9 cellular contexts compared by ENCODE assay signal in the genomic region with DNA sequence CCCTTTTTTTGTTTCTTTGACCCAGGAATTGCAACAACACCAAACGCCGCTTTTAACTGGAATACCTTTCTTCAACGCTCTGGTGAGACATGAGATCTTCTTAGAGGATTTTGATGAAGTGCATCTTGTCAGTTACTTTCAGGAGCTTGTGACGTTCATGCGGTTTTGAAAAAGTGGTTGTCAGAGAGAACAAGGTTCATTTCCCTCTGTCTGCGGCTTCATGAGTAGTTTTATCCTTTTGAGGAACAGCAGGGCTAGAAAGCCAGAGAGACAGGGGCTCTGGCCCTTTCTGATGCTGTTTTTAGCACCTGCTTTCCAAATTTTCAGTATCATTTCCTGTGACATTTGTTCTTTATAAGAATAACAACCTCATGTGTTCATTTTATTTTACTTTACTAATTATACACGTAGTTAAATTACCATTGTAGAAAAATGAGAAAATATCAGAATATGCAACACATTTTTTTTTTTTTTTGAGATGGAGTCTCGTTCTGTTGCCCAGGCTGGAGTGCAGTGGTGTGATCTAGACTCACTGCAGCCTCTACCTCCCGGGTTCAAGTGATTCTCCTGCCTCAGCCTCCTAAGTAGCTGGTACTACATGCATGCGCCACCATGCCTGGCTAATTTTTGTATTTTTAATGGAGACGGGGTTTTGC.
A peak's percentile ranks its signal among the peaks of the same experiment; 100 is the strongest.
DNase-seq lines count a peak whose midpoint lies in the region; ATAC-seq and TF ChIP-seq lines count a peak whose summit lies in the region.
"Had no signal": no experiment of that assay in that cellular context is flagged by ENCODE, and none has a peak within 500 bp of the region (broad histone marks: within the 10 kb centered on the region; RNA-seq: fewer than 3 reads in every experiment).

No MANE protein-coding gene starts in this region.

- H3K4me1 Mint-ChIP-seq in T-cell (peaks cover 0 to 6% (median 3%) of the 10 kb centered on the region in 3 donors), glutamatergic neuron (ENCODE audit: low read depth, unreplicated experiment) (peaks cover 10% of the 10 kb centered on the region)

- no peak overlapping the region for H2BK15ac ChIP-seq in mesendoderm (replicated peaks; ENCODE audit: low read depth)

- no CpG with 5 or more reads among the region's 11 CpGs for WGBS in mesendoderm (ENCODE audit: extremely low coverage, insufficient coverage, low lambda C conversion rate)
- whole genome bisulfite sequencing in right lobe of liver (ENCODE audit: insufficient coverage, low coverage, low lambda C conversion rate, missing lambda C conversion rate) = 58% methylated on average over 8 of the region's 11 CpGs

- no peak overlapping the region for H2AK5ac ChIP-seq in mesendoderm (ENCODE audit: low read length)

- H3K4me3 ChIP-seq in mesendoderm (ENCODE audit: low read length) (no peak overlapping the region), right lobe of liver (no peak overlapping the region)

- H3K36me3 ChIP-seq in mesendoderm (ENCODE audit: control insufficient read depth, insufficient read depth, low read length) (no peaks in the 10 kb centered on the region), right lobe of liver (peaks cover 0 to 2% (median 0%) of the 10 kb centered on the region in 4 donors)

- H3K27me3 Mint-ChIP-seq in T-cell = no peaks in the 10 kb centered on the region
- peaks cover 2% of the 10 kb centered on the region for H3K27me3 Mint-ChIP-seq in glutamatergic neuron (ENCODE audit: unreplicated experiment)

- no peaks in the 10 kb centered on the region for H3K27me3 ChIP-seq in mesendoderm (ENCODE audit: insufficient read depth, low read length, poor library complexity)
- H3K27me3 ChIP-seq in right lobe of liver = no peaks in the 10 kb centered on the region

- no peak overlapping the region for H3K4me2 ChIP-seq in mesendoderm (ENCODE audit: low read length)

- no peak overlapping the region for H3K27ac ChIP-seq in mesendoderm (ENCODE audit: low read depth, low read length)
- no peak overlapping the region for H3K27ac ChIP-seq in right lobe of liver

- TF ChIP-seq POLR2A in right lobe of liver (IDR thresholded peaks at IDR 0.05) = no peak

- H3K4me3 Mint-ChIP-seq in T-cell (no peak overlapping the region), glutamatergic neuron (ENCODE audit: unreplicated experiment) (no peak overlapping the region)
- H3K4me3 Mint-ChIP-seq: IgD-negative memory B cell had no signal

- no peaks in the 10 kb centered on the region for H3K79me2 ChIP-seq in mesendoderm (ENCODE audit: control insufficient read depth, insufficient read depth, low read length)

- intact Hi-C loops in right lobe of liver (cut with DNase I) = no loop called here

- no peaks in the 10 kb centered on the region for H3K79me1 ChIP-seq in mesendoderm (ENCODE audit: low read length)

- no peak overlapping the region for H2BK120ac ChIP-seq in mesendoderm (ENCODE audit: low read depth, low read length)

- peak; percentile 86 for ATAC-seq in HG03025 (IDR thresholded peaks at IDR 0.05; ENCODE audit: low FRiP score, unreplicated experiment)
- peak in 2 of 4 experiments; percentile 48 to 95 for ATAC-seq in T-cell (replicated peaks in 1 of 4)
- peak; percentile 80 for ATAC-seq in stimulated activated naive CD8-positive, alpha-beta T cell treated with anti-CD3 and anti-CD28 coated beads, Interleukin-15, Interleukin-2, amounts not matched to agents 100 U/mL and 50 U/mL, for 24 hours
- ATAC-seq in right lobe of liver = no peak

- no peak overlapping the region for H3K9ac ChIP-seq in mesendoderm (ENCODE audit: low read length)

- H4K8ac ChIP-seq in mesendoderm (ENCODE audit: low read depth, low read length) = no peak overlapping the region

- CTCF ChIA-PET in T-cell (lab: Charles Lee) = no interaction called here

- H3K23ac ChIP-seq in mesendoderm (ENCODE audit: low read length) = no peak overlapping the region

- H3K36me3 Mint-ChIP-seq in T-cell (no peaks in the 10 kb centered on the region), glutamatergic neuron (ENCODE audit: unreplicated experiment) (no peaks in the 10 kb centered on the region)

- DNase-seq in activated T-cell treated with anti-CD3 and anti-CD28 coated beads for 48 hours (ENCODE audit: low read depth) = peak; percentile 6
- DNase-seq in activated T-cell treated with anti-CD3 and anti-CD28 coated beads, Interleukin-2, amount 50 U/mL, for 1 hour = no peak
- peak in 22 of 34 experiments; percentile 1 to 65 (median 20) for DNase-seq in T-cell
- DNase-seq in stimulated activated naive CD8-positive, alpha-beta T cell treated with anti-CD3 and anti-CD28 coated beads, Interleukin-15, Interleukin-2, amounts not matched to agents 100 U/mL and 50 U/mL, for 24 hours = peak; percentile 60
- no peak for DNase-seq in mesendoderm
- DNase-seq in glutamatergic neuron = no peak
- DNase-seq in right lobe of liver = no peak

- H3K4me1 ChIP-seq in mesendoderm (ENCODE audit: control insufficient read depth, low read depth, low read length) = no peaks in the 10 kb centered on the region
- peaks cover 0 to 5% (median 0%) of the 10 kb centered on the region in 4 donors for H3K4me1 ChIP-seq in right lobe of liver

- H3K4ac ChIP-seq in mesendoderm (ENCODE audit: low read depth, low read length) = no peak overlapping the region

- H2BK5ac ChIP-seq in mesendoderm (ENCODE audit: low read length) = no peak overlapping the region

- H3K56ac ChIP-seq in mesendoderm (ENCODE audit: low read length) = no peak overlapping the region

- TF ChIP-seq CTCF in glutamatergic neuron (IDR thresholded peaks at IDR 0.05; ENCODE audit: partially characterized antibody, unreplicated experiment) (no peak), right lobe of liver (IDR thresholded peaks at IDR 0.05) (no peak)

- POLR2A ChIA-PET in T-cell (lab: Charles Lee) = interaction anchor here in 1 of 2 donors (0.7 kb wide), 1 partner anchor 88 kb away, joined by 3 read pairs; no protein-coding TSS in a partner anchor

- no peaks in the 10 kb centered on the region for H3K9me3 ChIP-seq in right lobe of liver

- H3K9me3 Mint-ChIP-seq in T-cell = no peaks in the 10 kb centered on the region
- peaks cover 8% of the 10 kb centered on the region for H3K9me3 Mint-ChIP-seq in glutamatergic neuron (ENCODE audit: unreplicated experiment)
- H3K9me3 Mint-ChIP-seq: IgD-negative memory B cell had no signal

- H3K18ac ChIP-seq in mesendoderm (ENCODE audit: low read length) = no peak overlapping the region

- H3K27ac Mint-ChIP-seq in T-cell (peak overlapping the region in 1 of 2 donors; percentile 61), glutamatergic neuron (ENCODE audit: unreplicated experiment) (no peak overlapping the region)
- H3K27ac Mint-ChIP-seq: IgD-negative memory B cell had no signal

- no peak overlapping the region for H4K5ac ChIP-seq in mesendoderm (ENCODE audit: low read length)

Comparison
In these comparisons a context has a peak if more than half of its experiments do, and no peak if none do; other contexts are left out.
1. DNase-seq: peak in activated T-cell treated with anti-CD3 and anti-CD28 coated beads for 48 hours (single experiment), T-cell (22 of 34) and stimulated activated naive CD8-positive, alpha-beta T cell treated with anti-CD3 and anti-CD28 coated beads, Interleukin-15, Interleukin-2, amounts not matched to agents 100 U/mL and 50 U/mL, for 24 hours (single experiment); none in activated T-cell treated with anti-CD3 and anti-CD28 coated beads, Interleukin-2, amount 50 U/mL, for 1 hour (single experiment), mesendoderm (single experiment), glutamatergic neuron (single experiment) and right lobe of liver (0 of 3).
2. ATAC-seq: peak in HG03025 (single experiment) and stimulated activated naive CD8-positive, alpha-beta T cell treated with anti-CD3 and anti-CD28 coated beads, Interleukin-15, Interleukin-2, amounts not matched to agents 100 U/mL and 50 U/mL, for 24 hours (single experiment); none in right lobe of liver (0 of 4).